Comparison of ENCODE assay signal across 11 cellular contexts in the genomic region with DNA sequence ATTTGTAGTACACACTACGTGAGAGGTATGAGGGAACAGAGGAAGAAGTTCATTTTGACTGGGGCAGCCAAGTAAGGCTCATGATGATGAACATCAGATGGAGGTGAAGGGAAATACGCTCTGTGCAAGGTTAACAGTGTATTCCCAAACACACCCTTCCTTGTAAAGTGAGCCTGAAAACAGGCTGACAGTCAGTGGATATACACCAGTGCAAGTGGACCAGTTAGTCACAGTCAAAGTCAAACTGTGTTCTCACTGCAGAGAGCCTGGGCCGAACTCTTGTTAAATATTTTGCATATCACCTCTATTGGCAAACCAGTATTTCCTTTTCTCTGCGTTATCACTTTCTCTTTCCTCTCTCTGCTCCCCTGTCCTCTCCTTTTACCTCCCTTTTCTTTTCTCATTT.
DNase-seq lines count a peak whose midpoint lies in the region; ATAC-seq and TF ChIP-seq lines count a peak whose summit lies in the region.
"Had no signal": no experiment of that assay in that cellular context is flagged by ENCODE, and none has a peak within 500 bp of the region (broad histone marks: within the 10 kb centered on the region; RNA-seq: fewer than 3 reads in every experiment).

No MANE protein-coding gene starts in this region.

- H3K36me3 Mint-ChIP-seq in effector memory CD8-positive, alpha-beta T cell (ENCODE audit: insufficient read depth), result no peaks in the 10 kb centered on the region

- H3K4me3 Mint-ChIP-seq in effector memory CD8-positive, alpha-beta T cell, result peak overlapping the region in 1 of 2 donors; percentile 64

- H3K4me1 Mint-ChIP-seq in effector memory CD8-positive, alpha-beta T cell (ENCODE audit: low read depth in 2 of 2), result peaks cover 6 to 12% of the 10 kb centered on the region in 2 donors

- ATAC-seq in GM18505 (IDR thresholded peaks at IDR 0.05; ENCODE audit: unreplicated experiment) (peak; percentile 60), GM21390 (IDR thresholded peaks at IDR 0.05; ENCODE audit: unreplicated experiment) (peak; percentile 80), HG03378 (IDR thresholded peaks at IDR 0.05; ENCODE audit: unreplicated experiment) (peak; percentile 75)
- ATAC-seq in effector memory CD8-positive, alpha-beta T cell (replicated peaks), result peak; percentile 31

- peak overlapping the region; percentile 21 to 94 for H3K27ac Mint-ChIP-seq in effector memory CD8-positive, alpha-beta T cell

- H3K27me3 Mint-ChIP-seq in effector memory CD8-positive, alpha-beta T cell, result no peaks in the 10 kb centered on the region

- H3K9me3 Mint-ChIP-seq in effector memory CD8-positive, alpha-beta T cell, result no peaks in the 10 kb centered on the region

- no peak for DNase-seq in effector memory CD8-positive, alpha-beta T cell
- DNase-seq in NCI-H1092 (lab: John Stamatoyannopoulos, UW) (no peak), HuH-7 (ENCODE audit: low spot score) (no peak), AML-193 (lab: John Stamatoyannopoulos, UW) (no peak), NCI-H1092 treated with DMSO at 0.1 percent for 48 hours (lab: John Stamatoyannopoulos, UW) (no peak)
- DNase-seq: activated gamma-delta T cell, foreskin melanocyte, GF-D8 had no signal

- peak; percentile 44 for TF ChIP-seq POLR2A in GM18505 (IDR thresholded peaks at IDR 0.05; ENCODE audit: borderline replicate concordance, extremely low read depth, insufficient read depth, insufficient read length)
